ENCODE assay signal across 11 cellular contexts in the genomic region with DNA sequence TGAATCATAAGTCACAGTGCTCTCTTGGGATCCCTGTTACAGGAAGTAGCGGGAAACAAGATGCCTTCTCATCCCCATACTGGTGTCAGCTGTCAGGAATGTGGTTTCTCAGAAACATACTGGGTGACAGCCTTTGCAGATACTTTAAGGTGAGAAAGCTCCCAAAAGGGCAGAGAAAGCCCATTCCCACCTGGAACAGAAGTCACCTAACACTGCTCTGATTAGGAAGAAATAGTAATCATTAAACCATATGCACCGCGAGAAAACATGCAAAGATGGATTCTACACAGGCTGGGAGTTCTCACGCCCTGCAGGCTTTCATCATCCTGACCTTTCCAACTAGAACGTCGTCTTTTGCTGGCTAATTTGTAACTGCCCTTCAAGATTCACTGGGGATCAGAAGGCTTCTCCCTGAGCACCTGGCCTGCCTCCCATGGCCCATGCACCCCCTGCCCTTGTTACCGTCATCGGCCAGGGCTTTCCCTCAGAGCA. TPM values are rescaled to one million over a fixed set of nuclear protein-coding genes. Genes with fewer than 3 reads are reported as not detected.
DNase-seq lines count a peak whose midpoint lies in the region; ATAC-seq and TF ChIP-seq lines count a peak whose summit lies in the region.
"Had no signal": no experiment of that assay in that cellular context is flagged by ENCODE, and none has a peak within 500 bp of the region (broad histone marks: within the 10 kb centered on the region; RNA-seq: fewer than 3 reads in every experiment).

No MANE protein-coding gene starts in this region.

- TF ChIP-seq CTCF in WTC11 (IDR thresholded peaks at IDR 0.05) (no peak), adrenal gland (IDR thresholded peaks at IDR 0.05) (no peak)

- peaks cover 16% of the 10 kb centered on the region for H3K4me1 Mint-ChIP-seq in WTC11
- H3K4me1 Mint-ChIP-seq: activated CD4-positive, alpha-beta T cell treated with anti-CD3 and anti-CD28 coated beads for 36 hours had no signal

- H3K4me3 Mint-ChIP-seq in WTC11: no peak overlapping the region
- H3K4me3 Mint-ChIP-seq: activated CD4-positive, alpha-beta T cell treated with anti-CD3 and anti-CD28 coated beads for 36 hours had no signal

- H3K36me3 ChIP-seq in skeletal muscle satellite cell (ENCODE audit: insufficient read depth, low read length): no peaks in the 10 kb centered on the region
- no peaks in the 10 kb centered on the region for H3K36me3 ChIP-seq in adrenal gland (replicated peaks in 1 of 2)
- H3K36me3 ChIP-seq: stomach had no signal

- ATAC-seq in WTC11 (no peak; the same call in 1 of the 2 replicates), HG03565 (IDR thresholded peaks at IDR 0.05; ENCODE audit: unreplicated experiment) (no peak)
- ATAC-seq: activated CD4-positive, alpha-beta T cell treated with anti-CD3 and anti-CD28 coated beads for 36 hours had no signal

- POLR2A ChIA-PET in WTC11 (lab: Charles Lee): no interaction called here

- no peak overlapping the region for H3K9ac ChIP-seq in skeletal muscle satellite cell (ENCODE audit: low read depth, low read length)

- no peak for TF ChIP-seq POLR2A in adrenal gland (IDR thresholded peaks at IDR 0.05)

- H3K27ac Mint-ChIP-seq in WTC11: no peak overlapping the region
- H3K27ac Mint-ChIP-seq: activated CD4-positive, alpha-beta T cell treated with anti-CD3 and anti-CD28 coated beads for 36 hours had no signal

- H3K27ac ChIP-seq in adrenal gland: no peak overlapping the region

- peak; percentile 42 for DNase-seq in GM04503 (ENCODE audit: low read depth)
- DNase-seq in WTC11 (ENCODE audit: low spot score): no peak
- DNase-seq in hepatic stellate cell (ENCODE audit: low spot score): peak; percentile 65
- DNase-seq in germinal center (ENCODE audit: low spot score): no peak
- DNase-seq in adrenal gland: no peak
- no peak for DNase-seq in NCI-H774 (lab: John Stamatoyannopoulos, UW)
- DNase-seq: activated CD4-positive, alpha-beta T cell treated with anti-CD3 and anti-CD28 coated beads for 36 hours; stimulated activated CD4-positive, alpha-beta T cell treated with anti-CD3 and anti-CD28 coated beads, Interleukin-4, amount 100 ng/mL, for 1 hour; stomach had no signal

- WGBS in adrenal gland, 4 donors: 83 to 90% (median 84%) methylated on average over 8 of the region's 8 CpGs

- peaks cover 25% of the 10 kb centered on the region for H3K27me3 ChIP-seq in skeletal muscle satellite cell (ENCODE audit: control insufficient read depth, insufficient read depth, low read length)
- no peaks in the 10 kb centered on the region for H3K27me3 ChIP-seq in adrenal gland
- H3K27me3 ChIP-seq: stomach had no signal

- CTCF ChIA-PET in WTC11 (lab: Charles Lee): no interaction called here

- H3K4me3 ChIP-seq in skeletal muscle satellite cell (ENCODE audit: low read length) (no peak overlapping the region), adrenal gland (no peak overlapping the region)
- H3K4me3 ChIP-seq: stomach had no signal

- intact Hi-C loops in adrenal gland (cut with DNase I): no loop called here

- H3K4me2 ChIP-seq in skeletal muscle satellite cell (ENCODE audit: low read length): peak overlapping the region; percentile 7

- H3K9me3 ChIP-seq in skeletal muscle satellite cell (replicated peaks; ENCODE audit: low read length) (peaks cover 5% of the 10 kb centered on the region), adrenal gland (replicated peaks in 1 of 3) (no peaks in the 10 kb centered on the region)
- H3K9me3 ChIP-seq: stomach had no signal

- peaks cover 5% of the 10 kb centered on the region; the same call in 1 of the 2 replicates for H3K9me3 Mint-ChIP-seq in WTC11

- H3K4me1 ChIP-seq in skeletal muscle satellite cell (ENCODE audit: control insufficient read depth, insufficient read depth, low read length) (peaks cover 8% of the 10 kb centered on the region), adrenal gland (replicated peaks in 1 of 2) (no peaks in the 10 kb centered on the region)

- H3K36me3 Mint-ChIP-seq in WTC11: no peaks in the 10 kb centered on the region

- H3K27me3 Mint-ChIP-seq in WTC11 (ENCODE audit: low read depth): no peaks in the 10 kb centered on the region
- H3K27me3 Mint-ChIP-seq: activated CD4-positive, alpha-beta T cell treated with anti-CD3 and anti-CD28 coated beads for 36 hours had no signal

TF ChIP-seq in WTC11, 78 proteins besides CTCF, POLR2A, EP300 and RAD21:
- TF ChIP-seq GABPB1 (CRISPR knock-in tag; IDR thresholded peaks at IDR 0.05): 0 out of 2 replicates have a peak, but pooled peaks have one; percentile 12
- TF ChIP-seq, protein P1, sequence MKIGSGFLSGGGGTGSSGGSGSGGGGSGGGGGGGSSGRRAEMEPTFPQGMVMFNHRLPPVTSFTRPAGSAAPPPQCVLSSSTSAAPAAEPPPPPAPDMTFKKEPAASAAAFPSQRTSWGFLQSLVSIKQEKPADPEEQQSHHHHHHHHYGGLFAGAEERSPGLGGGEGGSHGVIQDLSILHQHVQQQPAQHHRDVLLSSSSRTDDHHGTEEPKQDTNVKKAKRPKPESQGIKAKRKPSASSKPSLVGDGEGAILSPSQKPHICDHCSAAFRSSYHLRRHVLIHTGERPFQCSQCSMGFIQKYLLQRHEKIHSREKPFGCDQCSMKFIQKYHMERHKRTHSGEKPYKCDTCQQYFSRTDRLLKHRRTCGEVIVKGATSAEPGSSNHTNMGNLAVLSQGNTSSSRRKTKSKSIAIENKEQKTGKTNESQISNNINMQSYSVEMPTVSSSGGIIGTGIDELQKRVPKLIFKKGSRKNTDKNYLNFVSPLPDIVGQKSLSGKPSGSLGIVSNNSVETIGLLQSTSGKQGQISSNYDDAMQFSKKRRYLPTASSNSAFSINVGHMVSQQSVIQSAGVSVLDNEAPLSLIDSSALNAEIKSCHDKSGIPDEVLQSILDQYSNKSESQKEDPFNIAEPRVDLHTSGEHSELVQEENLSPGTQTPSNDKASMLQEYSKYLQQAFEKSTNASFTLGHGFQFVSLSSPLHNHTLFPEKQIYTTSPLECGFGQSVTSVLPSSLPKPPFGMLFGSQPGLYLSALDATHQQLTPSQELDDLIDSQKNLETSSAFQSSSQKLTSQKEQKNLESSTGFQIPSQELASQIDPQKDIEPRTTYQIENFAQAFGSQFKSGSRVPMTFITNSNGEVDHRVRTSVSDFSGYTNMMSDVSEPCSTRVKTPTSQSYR (CRISPR knock-in tag; IDR thresholded peaks at IDR 0.05): no peak
- no peak for TF ChIP-seq FOXJ3 (CRISPR knock-in tag; IDR thresholded peaks at IDR 0.05; ENCODE audit: borderline replicate concordance)
- no peak for TF ChIP-seq TEAD4 (CRISPR knock-in tag; IDR thresholded peaks at IDR 0.05)

RNA-seq across cellular contexts. Expression of gene SLC44A3, which starts 46.2 kb away (rescaled TPM):
- 4.7 to 7.2 TPM (median 6.9 TPM) in 3 replicates for total RNA-seq in WTC11 (2021)
- total RNA-seq in skeletal muscle satellite cell (2012; rRNA removed): 0.44 and 1.0 TPM in 2 replicates
- 10 to 100 TPM in 3 of 8 donors, 1 to 10 TPM in 5; 6.6 to 26.2 (median 9.5) TPM for total RNA-seq in adrenal gland
- polyA plus RNA-seq in adrenal gland: 10 to 100 TPM in 1 of 3 donors, 1 to 10 TPM in 2; 4.2 to 21.0 (median 7.3) TPM
- total RNA-seq: activated CD4-positive, alpha-beta T cell treated with anti-CD3 and anti-CD28 coated beads for 36 hours had no signal

Comparison
In these comparisons a context has a peak if more than half of its experiments do, and no peak if none do; other contexts are left out.
1. DNase-seq: peak in GM04503 (single experiment) and hepatic stellate cell (single experiment); none in WTC11 (single experiment), germinal center (single experiment), adrenal gland (0 of 7) and NCI-H774 (single experiment).